15 cellular contexts compared by ENCODE assay signal in the genomic region with DNA sequence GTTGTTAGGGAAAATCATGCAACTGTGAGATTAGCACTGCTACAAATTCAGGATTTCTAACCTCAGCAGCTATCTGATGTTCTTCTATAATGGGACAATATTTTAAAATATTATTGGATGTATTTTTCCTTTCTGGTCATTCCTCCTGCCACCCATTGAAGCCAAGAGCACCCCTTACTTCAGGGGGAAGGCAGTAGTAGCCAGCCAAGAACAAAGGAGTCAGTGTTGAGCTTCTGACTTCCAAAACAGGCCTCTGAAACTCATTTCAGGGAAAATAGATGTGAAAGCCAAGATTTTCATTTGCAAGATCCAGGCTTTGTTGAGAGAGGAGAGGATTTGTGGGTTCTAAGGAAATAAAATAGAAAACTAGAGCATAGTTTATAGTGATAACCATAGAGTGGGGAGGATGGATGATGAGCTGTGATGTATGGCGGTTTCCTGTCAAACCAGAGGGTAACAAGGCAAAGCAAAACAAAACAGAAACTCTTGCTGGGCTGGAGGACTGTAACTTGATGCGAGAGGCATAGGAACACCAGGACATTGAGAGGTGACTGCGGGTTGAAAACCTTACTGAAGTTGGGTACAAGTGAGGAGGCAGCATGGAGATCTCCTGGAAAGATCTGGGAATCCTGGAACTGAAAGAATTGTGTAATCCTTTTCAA.
DNase-seq lines count a peak whose midpoint lies in the region; ATAC-seq and TF ChIP-seq lines count a peak whose summit lies in the region.
"Had no signal": no experiment of that assay in that cellular context is flagged by ENCODE, and none has a peak within 500 bp of the region (broad histone marks: within the 10 kb centered on the region; RNA-seq: fewer than 3 reads in every experiment).

No MANE protein-coding gene starts in this region.

- H3F3A ChIP-seq in MM.1S (ENCODE audit: insufficient read depth, low read length), result no peaks in the 10 kb centered on the region

- H3K4me3 Mint-ChIP-seq in mesothelial cell of epicardium, result no peak overlapping the region
- H3K4me3 Mint-ChIP-seq: stimulated activated naive B cell treated with anti-CD40 and anti-IgM and Interleukin-4, amounts not matched to agents 10 μg/mL and 1 μg/mL and 100 μg/mL, for 72 hours had no signal

- peak overlapping the region; percentile 27; the same call in 1 of the 2 replicates for H3K4me2 ChIP-seq in MM.1S (ENCODE audit: low read depth, low read length)

- H3K4me1 Mint-ChIP-seq in mesothelial cell of epicardium, result peaks cover 35% of the 10 kb centered on the region
- H3K4me1 Mint-ChIP-seq: stimulated activated naive B cell treated with anti-CD40 and anti-IgM and Interleukin-4, amounts not matched to agents 10 μg/mL and 1 μg/mL and 100 μg/mL, for 72 hours had no signal

- H3K36me3 ChIP-seq in MM.1S (replicated peaks; ENCODE audit: insufficient read depth, low read length), result no peaks in the 10 kb centered on the region
- H3K36me3 ChIP-seq: BLaER1 treated with 17β-estradiol and CSF1 and Interleukin-3, amounts not matched to agents 10 nM and 100 nM; heart left ventricle had no signal

- H3K27ac Mint-ChIP-seq in activated naive CD4-positive, alpha-beta T cell treated with anti-CD3 and anti-CD28 coated beads, Interleukin-2, amount 50 U/mL, for 72 hours, result peak overlapping the region; percentile 76 to 86
- peak overlapping the region; percentile 22 for H3K27ac Mint-ChIP-seq in mesothelial cell of epicardium
- H3K27ac Mint-ChIP-seq: stimulated activated naive B cell treated with anti-CD40 and anti-IgM and Interleukin-4, amounts not matched to agents 10 μg/mL and 1 μg/mL and 100 μg/mL, for 72 hours had no signal

- no peak for TF ChIP-seq CTCF in GM12865 (IDR thresholded peaks at IDR 0.05; ENCODE audit: insufficient read depth, low read depth, low read length, missing control alignments)
- TF ChIP-seq CTCF in MM.1S (IDR thresholded peaks at IDR 0.05; ENCODE audit: low read length), result peak; percentile 9; the same call in 1 of the 2 replicates
- no peak for TF ChIP-seq CTCF in mesothelial cell of epicardium (IDR thresholded peaks at IDR 0.05; ENCODE audit: unreplicated experiment)

- ATAC-seq in activated naive CD4-positive, alpha-beta T cell treated with anti-CD3 and anti-CD28 coated beads, Interleukin-2, amount 50 U/mL, for 72 hours, result peak; percentile 83 to 95
- ATAC-seq: GM12878; heart left ventricle; stimulated activated naive B cell treated with anti-CD40 and anti-IgM and Interleukin-4, amounts not matched to agents 10 μg/mL and 1 μg/mL and 100 μg/mL, for 72 hours had no signal

- no peaks in the 10 kb centered on the region for H3K36me3 Mint-ChIP-seq in activated naive CD4-positive, alpha-beta T cell treated with anti-CD3 and anti-CD28 coated beads, Interleukin-2, amount 50 U/mL, for 72 hours
- no peaks in the 10 kb centered on the region for H3K36me3 Mint-ChIP-seq in mesothelial cell of epicardium
- H3K36me3 Mint-ChIP-seq: stimulated activated naive B cell treated with anti-CD40 and anti-IgM and Interleukin-4, amounts not matched to agents 10 μg/mL and 1 μg/mL and 100 μg/mL, for 72 hours had no signal

- H3K4me3 ChIP-seq in GM12865 (ENCODE audit: low read depth, low read length) (no peak overlapping the region), MM.1S (ENCODE audit: low read length) (no peak overlapping the region)
- H3K4me3 ChIP-seq: BLaER1 treated with 17β-estradiol and CSF1 and Interleukin-3, amounts not matched to agents 10 nM and 100 nM; GM12878; heart left ventricle had no signal

- H3K27me3 Mint-ChIP-seq in mesothelial cell of epicardium (ENCODE audit: low read depth), result no peaks in the 10 kb centered on the region
- H3K27me3 Mint-ChIP-seq: stimulated activated naive B cell treated with anti-CD40 and anti-IgM and Interleukin-4, amounts not matched to agents 10 μg/mL and 1 μg/mL and 100 μg/mL, for 72 hours had no signal

- no peaks in the 10 kb centered on the region for H3K9me3 ChIP-seq in MM.1S (replicated peaks; ENCODE audit: insufficient read depth, low read length)
- H3K9me3 ChIP-seq: heart left ventricle had no signal

- peak overlapping the region; percentile 3; the same call in 1 of the 2 replicates for H3K27ac ChIP-seq in MM.1S (ENCODE audit: low read length)
- H3K27ac ChIP-seq: BLaER1 treated with 17β-estradiol and CSF1 and Interleukin-3, amounts not matched to agents 10 nM and 100 nM; epithelial cell of prostate; heart left ventricle had no signal

- DNase-seq in GM12865 (ENCODE audit: low read depth) (peak; percentile 42), MM.1S (peak; percentile 56), mesothelial cell of epicardium (ENCODE audit: low spot score in 2 of 2, unreplicated experiment in 2 of 2) (no peak), NCI-H69 (lab: John Stamatoyannopoulos, UW) (no peak), CD1c-positive myeloid dendritic cell (ENCODE audit: extremely low spot score) (no peak), medulla oblongata (ENCODE audit: extremely low spot score) (no peak)
- DNase-seq in activated naive CD4-positive, alpha-beta T cell treated with anti-CD3 and anti-CD28 coated beads, Interleukin-2, amount 50 U/mL, for 72 hours (ENCODE audit: low spot score in 2 of 2), result peak in 1 of 2 donors; percentile 17
- DNase-seq: heart left ventricle; NCI-H2107; SIG-M5; stimulated activated CD4-positive, alpha-beta T cell treated with anti-CD3 and anti-CD28 coated beads, Interleukin-4, amount 100 ng/mL, for 1 hour; stimulated activated naive B cell treated with anti-CD40 and anti-IgM and Interleukin-4, amounts not matched to agents 10 μg/mL and 1 μg/mL and 100 μg/mL, for 72 hours had no signal

- H3K4me1 ChIP-seq in MM.1S (ENCODE audit: low read length), result peaks cover 26% of the 10 kb centered on the region

- no peaks in the 10 kb centered on the region for H4K20me1 ChIP-seq in MM.1S (ENCODE audit: insufficient read depth, low read length)
- H4K20me1 ChIP-seq: BLaER1 treated with 17β-estradiol and CSF1 and Interleukin-3, amounts not matched to agents 10 nM and 100 nM had no signal

- H3K79me2 ChIP-seq in MM.1S (ENCODE audit: low read length), result no peaks in the 10 kb centered on the region

- 0 out of 2 replicates have a peak overlapping the region, but pooled peaks have one; percentile 40 for H2AFZ ChIP-seq in MM.1S (ENCODE audit: low read length)

- no peak overlapping the region for H3K9ac ChIP-seq in MM.1S (ENCODE audit: low read length)
- H3K9ac ChIP-seq: BLaER1 treated with 17β-estradiol and CSF1 and Interleukin-3, amounts not matched to agents 10 nM and 100 nM had no signal

- H3K9me3 Mint-ChIP-seq in activated naive CD4-positive, alpha-beta T cell treated with anti-CD3 and anti-CD28 coated beads, Interleukin-2, amount 50 U/mL, for 72 hours, result peaks cover 0 to 4% of the 10 kb centered on the region in 2 donors
- H3K9me3 Mint-ChIP-seq in mesothelial cell of epicardium, result no peaks in the 10 kb centered on the region
- H3K9me3 Mint-ChIP-seq: stimulated activated naive B cell treated with anti-CD40 and anti-IgM and Interleukin-4, amounts not matched to agents 10 μg/mL and 1 μg/mL and 100 μg/mL, for 72 hours had no signal

- no peaks in the 10 kb centered on the region for H3K27me3 ChIP-seq in MM.1S (replicated peaks; ENCODE audit: insufficient read depth, low read length)
- H3K27me3 ChIP-seq: BLaER1 treated with 17β-estradiol and CSF1 and Interleukin-3, amounts not matched to agents 10 nM and 100 nM; heart left ventricle had no signal

- H3K9me2 ChIP-seq in MM.1S (replicated peaks; ENCODE audit: insufficient read depth, low read length), result no peaks in the 10 kb centered on the region

Comparison
In these comparisons a context has a peak if more than half of its experiments do, and no peak if none do; other contexts are left out.
1. DNase-seq: peak in GM12865 (single experiment) and MM.1S (single experiment); none in mesothelial cell of epicardium (0 of 2), NCI-H69 (single experiment), CD1c-positive myeloid dendritic cell (single experiment) and medulla oblongata (single experiment).